8 cellular contexts compared by ENCODE assay signal in genomic region chr1:156601122-156601830, GRCh38. TPM values are rescaled to one million over a fixed set of nuclear protein-coding genes. Genes with fewer than 3 reads are reported as not detected.
DNase-seq lines count a peak whose midpoint lies in the region; ATAC-seq and TF ChIP-seq lines count a peak whose summit lies in the region.

Gene GPATCH4 (minus strand): TSS chr1:156601479.

- H3K27me3 ChIP-seq in heart right ventricle = no peaks in the 10 kb centered on the region

- TF ChIP-seq CTCF in heart right ventricle (IDR thresholded peaks at IDR 0.05) = no peak
- TF ChIP-seq CTCF in type B pancreatic cell (conservative IDR thresholded peaks at IDR 0.05) = no peak

- H3K9me3 Mint-ChIP-seq in type B pancreatic cell = no peaks in the 10 kb centered on the region

- H3K4me3 Mint-ChIP-seq in type B pancreatic cell = peak within 1 kb of the TSS; percentile 96

- WGBS in heart right ventricle, 2 donors = 0 to 1% methylated on average over 35 of the region's 35 CpGs

- peak within 1 kb of the TSS in 9 of 10 donors; percentile 57 to 84 (median 80) for H3K27ac ChIP-seq in heart right ventricle

- DNase-seq in COLO829 (ENCODE audit: low spot score) = peak; percentile 86
- peak; percentile 87 for DNase-seq in NCI-H146 (lab: John Stamatoyannopoulos, UW)
- peak; percentile 86 for DNase-seq in amniotic epithelial cell (ENCODE audit: low read depth)
- peak; percentile 59 to 84 for DNase-seq in heart right ventricle
- DNase-seq in posterior cingulate gyrus = peak; percentile 76 to 96 (median 82)
- peak; percentile 82 for DNase-seq in type B pancreatic cell (ENCODE audit: extremely low spot score, unreplicated experiment)

- peak within 1 kb of the TSS; percentile 94 for H3K27ac Mint-ChIP-seq in type B pancreatic cell

- no peaks in the 10 kb centered on the region for H3K9me3 ChIP-seq in heart right ventricle

- H3K36me3 Mint-ChIP-seq in type B pancreatic cell = no peaks in the 10 kb centered on the region

- H3K36me3 ChIP-seq in heart right ventricle = peaks cover 0 to 31% (median 6%) of the 10 kb centered on the region in 9 donors

- peak within 1 kb of the TSS; percentile 34 to 85 (median 70) for H3K4me3 ChIP-seq in heart right ventricle

- peaks cover 7 to 25% (median 15%) of the 10 kb centered on the region in 9 donors for H3K4me1 ChIP-seq in heart right ventricle

- no peaks in the 10 kb centered on the region for H3K27me3 Mint-ChIP-seq in type B pancreatic cell

- H3K4me1 Mint-ChIP-seq in type B pancreatic cell (ENCODE audit: unreplicated experiment) = peaks cover 15% of the 10 kb centered on the region

- ATAC-seq in GM21825 (IDR thresholded peaks at IDR 0.05; ENCODE audit: unreplicated experiment) = peak; percentile 61
- ATAC-seq in heart right ventricle = peak; percentile 78 to 92 (median 87)

- intact Hi-C loops in T-helper 1 cell treated with Interleukin-12 subunit alpha and Interleukin-12 subunit beta and Interleukin-4 antibody, amounts not matched to agents 30 ng/mL and 1 ng/mL, for 36 hours (cut with micrococcal nuclease) = loop anchor here (1.0 to 2.0 kb wide), 9 partner anchors 9 to 166 kb away; partner anchors contain the start of genes IQGAP3, ISG20L2, METTL25B and PRCC
- intact Hi-C loops in heart right ventricle (cut with DNase I) = loop anchor here in 5 of 10 donors (5.0 to 10.0 kb wide), 5 partner anchors 99 to 216 kb away; partner anchors contain the start of gene MEF2D (in 1 of the 5)
- intact Hi-C loops in posterior cingulate gyrus (cut with DNase I) = loop anchor here (10.0 kb wide), 1 partner anchor 116 kb away; no protein-coding TSS in a partner anchor

RNA-seq across cellular contexts. Expression of gene GPATCH4, which starts in this region (rescaled TPM):
- total RNA-seq in T-helper 1 cell treated with Interleukin-12 subunit alpha and Interleukin-12 subunit beta and Interleukin-4 antibody, amounts not matched to agents 30 ng/mL and 1 ng/mL, for 36 hours = 45.4 and 46.6 TPM in 2 replicates
- total RNA-seq in heart right ventricle (10 to 100 TPM in 9 of 10 donors, 1 to 10 TPM in 1; 9.3 to 25.4 (median 13.3) TPM), type B pancreatic cell (ENCODE audit: low replicate concordance) (22.4 and 30.7 TPM in 2 replicates)
- 10 to 100 TPM; 24.1 to 34.5 TPM for polyA plus RNA-seq in heart right ventricle

Comparison
In these comparisons a context has a peak if more than half of its experiments do, and no peak if none do; other contexts are left out.
1. Peak in every context shown above with its lines: DNase-seq, ATAC-seq, H3K4me3 ChIP-seq and H3K27ac ChIP-seq.